In the genomic region with DNA sequence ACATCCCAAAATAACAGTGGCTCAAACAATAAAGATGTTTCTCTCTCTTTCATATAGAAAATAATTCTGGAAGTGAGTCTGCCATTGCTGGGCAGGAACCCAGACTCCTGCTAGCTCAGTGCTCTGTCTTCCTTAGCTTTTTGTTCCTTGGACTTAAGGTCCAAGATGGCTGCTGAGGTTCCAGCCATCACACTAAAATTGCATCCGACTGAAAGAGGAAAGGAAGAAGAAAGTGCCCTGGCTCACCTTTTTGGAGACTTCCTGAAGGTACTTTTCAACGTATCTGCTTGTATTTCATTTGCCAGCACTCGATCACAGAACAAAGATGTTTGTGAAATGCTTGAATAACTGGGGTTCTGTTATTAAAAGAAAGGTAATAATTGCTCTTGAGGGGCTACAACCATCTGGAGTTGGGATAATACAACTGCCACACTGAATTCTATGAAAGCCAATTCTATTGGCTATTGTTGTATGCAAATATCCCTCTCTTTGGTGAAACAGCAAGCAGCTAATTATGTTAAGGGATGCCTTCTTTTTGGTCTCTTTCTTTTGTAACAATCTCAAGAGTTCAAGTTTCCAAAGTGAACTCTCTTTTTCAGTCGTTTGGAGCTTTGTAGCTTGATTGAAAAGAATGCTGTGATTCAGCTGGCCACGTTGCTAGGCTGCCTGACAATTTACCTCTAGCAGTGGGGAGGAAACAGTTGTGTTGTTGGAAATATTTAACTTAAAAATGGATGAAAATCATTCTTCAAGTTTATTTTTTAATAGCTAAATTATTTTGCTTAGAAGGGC, we compare ENCODE assay signal across 18 cellular contexts.
DNase-seq lines count a peak whose midpoint lies in the region.
"Had no signal": no experiment of that assay in that cellular context is flagged by ENCODE, and none has a peak within 500 bp of the region (broad histone marks: within the 10 kb centered on the region; RNA-seq: fewer than 3 reads in every experiment).

No MANE protein-coding gene starts in this region.

- H3K9me3 ChIP-seq in HUES64 (ENCODE audit: insufficient read depth, low read depth, low read length): peaks cover 3% of the 10 kb centered on the region; the same call in 1 of the 2 replicates
- H3K9me3 ChIP-seq: gastrocnemius medialis, spleen, transverse colon had no signal

- H3K36me3 ChIP-seq in HUES64 (ENCODE audit: insufficient read depth, low read length): no peaks in the 10 kb centered on the region
- H3K36me3 ChIP-seq: cardiac muscle cell, gastrocnemius medialis, spleen, transverse colon had no signal

- 54% methylated on average over 5 of the region's 5 CpGs for WGBS in HUES64

- H3K27me3 ChIP-seq in HUES64 (ENCODE audit: insufficient read depth, low read length): no peaks in the 10 kb centered on the region
- H3K27me3 ChIP-seq: cardiac muscle cell, gastrocnemius medialis, transverse colon had no signal

- no peak overlapping the region for H3K4me3 ChIP-seq in HUES64 (ENCODE audit: low read length)
- H3K4me3 ChIP-seq: cardiac muscle cell, dorsolateral prefrontal cortex, gastrocnemius medialis, spleen, transverse colon had no signal

- peaks cover 26% of the 10 kb centered on the region for H3K4me1 ChIP-seq in HUES64 (ENCODE audit: insufficient read depth, low read length)
- H3K4me1 ChIP-seq: gastrocnemius medialis, spleen, transverse colon had no signal

- DNase-seq in dedifferentiated amniotic fluid mesenchymal stem cell (ENCODE audit: extremely low spot score): peak; percentile 26
- DNase-seq in left kidney (ENCODE audit: low read depth, low spot score): peak; percentile 53
- peak; percentile 6 for DNase-seq in stromal cell of bone marrow (ENCODE audit: low read depth)
- no peak for DNase-seq in GOT3 (lab: John Stamatoyannopoulos, UW)
- no peak for DNase-seq in ureter (ENCODE audit: low spot score)
- DNase-seq in activated naive CD4-positive, alpha-beta T cell (lab: John Stamatoyannopoulos, UW): no peak
- DNase-seq: activated CD4-positive, alpha-beta T cell treated with anti-CD3 and anti-CD28 coated beads for 48 hours; AML-193; dorsolateral prefrontal cortex; gastrocnemius medialis; IMR-90; NCI-H1436 treated with DMSO at 0.1 percent for 48 hours; NCI-H526; spleen; stimulated activated CD4-positive, alpha-beta T cell treated with anti-CD3 and anti-CD28 coated beads, Interleukin-4, amount 100 ng/mL, for 24 hours; transverse colon had no signal

- H3K27ac ChIP-seq in HUES64 (ENCODE audit: low read depth, low read length): peak overlapping the region; percentile 68; the same call in 1 of the 2 replicates
- H3K27ac ChIP-seq: cardiac muscle cell, dorsolateral prefrontal cortex, gastrocnemius medialis, spleen, transverse colon had no signal

- peak overlapping the region; percentile 26; the same call in 1 of the 2 replicates for H3K9ac ChIP-seq in HUES64 (ENCODE audit: low read depth, low read length)

Comparison
In these comparisons a context has a peak if more than half of its experiments do, and no peak if none do; other contexts are left out.
1. DNase-seq: peak in dedifferentiated amniotic fluid mesenchymal stem cell (single experiment), left kidney (single experiment) and stromal cell of bone marrow (single experiment); none in GOT3 (single experiment), ureter (single experiment) and activated naive CD4-positive, alpha-beta T cell (0 of 4).